Comparison of ENCODE assay signal across 9 cellular contexts in the genomic region with DNA sequence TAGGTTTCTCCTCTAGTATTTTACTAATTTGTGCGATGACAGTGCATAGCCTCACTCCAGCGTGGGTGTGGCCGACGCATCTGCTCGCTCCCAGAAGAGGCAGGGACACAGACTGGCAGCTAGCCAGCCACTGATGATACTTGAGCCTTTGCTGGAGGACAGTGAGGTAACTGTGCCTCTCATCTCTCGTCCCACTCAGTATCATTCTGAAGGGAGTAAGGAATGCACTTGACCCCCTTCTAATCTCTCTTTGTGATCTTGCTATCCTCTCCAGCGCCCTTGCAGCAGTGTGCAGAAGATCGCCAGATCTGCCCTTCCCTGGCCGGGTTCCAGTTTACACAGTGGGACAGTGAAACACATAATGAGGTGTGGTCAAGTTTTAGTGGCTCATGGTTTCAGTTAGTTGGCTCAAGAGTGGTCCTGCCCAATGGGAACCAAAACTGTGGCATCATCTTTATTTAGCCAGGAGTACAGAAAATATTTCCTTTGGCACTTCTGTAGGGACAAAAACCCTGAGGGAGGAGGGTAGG. TPM values are rescaled to one million over a fixed set of nuclear protein-coding genes. Genes with fewer than 3 reads are reported as not detected.
DNase-seq lines count a peak whose midpoint lies in the region; ATAC-seq and TF ChIP-seq lines count a peak whose summit lies in the region.
"Had no signal": no experiment of that assay in that cellular context is flagged by ENCODE, and none has a peak within 500 bp of the region (broad histone marks: within the 10 kb centered on the region; RNA-seq: fewer than 3 reads in every experiment).

No MANE protein-coding gene starts in this region.

- peak; percentile 38 for ATAC-seq in sciatic nerve
- no peak for ATAC-seq in HG02840 (IDR thresholded peaks at IDR 0.05; ENCODE audit: low FRiP score, unreplicated experiment)
- ATAC-seq in GM21447 (IDR thresholded peaks at IDR 0.05; ENCODE audit: unreplicated experiment), result no peak

- intact Hi-C loops in sciatic nerve (cut with DNase I), result no loop called here

- H3K4me3 ChIP-seq in foreskin fibroblast (ENCODE audit: low read depth in 1 of 2, low read length in 2 of 2), result no peak overlapping the region

- TF ChIP-seq CTCF in foreskin fibroblast (IDR thresholded peaks at IDR 0.05; ENCODE audit: low read depth, low read length), result no peak

- DNase-seq in EH (ENCODE audit: low read depth), result peak; percentile 84
- DNase-seq in NCI-H69 (lab: John Stamatoyannopoulos, UW), result peak; percentile 3
- DNase-seq in foreskin fibroblast, result peak; percentile 50 to 66
- no peak for DNase-seq in sciatic nerve (ENCODE audit: low spot score)
- no peak for DNase-seq in KBM-7
- DNase-seq in stimulated activated CD4-positive, alpha-beta T cell treated with anti-CD3 and anti-CD28 coated beads, Interleukin-2, amount 100 ng/mL, for 24 hours, result no peak
- DNase-seq: NK-92 treated with Interleukin-12 subunit alpha and Interleukin-12 subunit beta, amount 100 ng/mL, for 24 hours had no signal

- in situ Hi-C loops in KBM-7 (cut with MboI; ENCODE audit: low pct_unique_long_range_greater_than_20kb, low sequenced_read_pairs), result no loop called here

RNA-seq across cellular contexts. Expression of a gene that starts 17.5 kb away (rescaled TPM):
- total RNA-seq in sciatic nerve, result 0.98 TPM

RNA-seq across cellular contexts. Expression of a gene that starts 28.0 kb away (rescaled TPM):
- total RNA-seq in sciatic nerve, result 2.8 TPM

RNA-seq across cellular contexts. Expression of a gene that starts 47.8 kb away (rescaled TPM):
- total RNA-seq in sciatic nerve, result 89.0 TPM

Comparison
In these comparisons a context has a peak if more than half of its experiments do, and no peak if none do; other contexts are left out.
1. DNase-seq: peak in EH (single experiment), NCI-H69 (single experiment) and foreskin fibroblast (2 of 2); none in sciatic nerve (single experiment), KBM-7 (single experiment) and stimulated activated CD4-positive, alpha-beta T cell treated with anti-CD3 and anti-CD28 coated beads, Interleukin-2, amount 100 ng/mL, for 24 hours (0 of 2).